In genomic region chr2:130427631-130428030, GRCh38 we compare ENCODE assay signal across 7 cellular contexts.
DNase-seq lines count a peak whose midpoint lies in the region; ATAC-seq and TF ChIP-seq lines count a peak whose summit lies in the region.
"Not testable (repeated sequence)": the region's sequence is repeated elsewhere in the genome, so short reads cannot be mapped to it uniquely, and the experiment has no call there.

No MANE protein-coding gene starts in this region.

- not testable (repeated sequence) for DNase-seq in GM13976 (ENCODE audit: low spot score)
- DNase-seq in RPMI7951 (ENCODE audit: low read depth) (peak; percentile 48), amygdala (lab: John Stamatoyannopoulos, UW) (peak in 40 of 56 donors; percentile 4 to 76 (median 36)), fibroblast of peridontal ligament (ENCODE audit: extremely low read depth) (peak; percentile 2), left kidney (ENCODE audit: low read depth, low spot score) (peak; percentile 71), renal cortical epithelial cell (ENCODE audit: low read depth) (peak; percentile 7)

- in situ Hi-C loops in GM13976 (cut with MboI; ENCODE audit: low sequenced_read_pairs, unreplicated experiment) = not testable (repeated sequence)

- peak; percentile 66 for ATAC-seq in HG03039 (IDR thresholded peaks at IDR 0.05; ENCODE audit: unreplicated experiment)

- TF ChIP-seq CTCF in GM13976 (IDR thresholded peaks at IDR 0.05; ENCODE audit: borderline replicate concordance, control extremely low read depth, extremely low read depth, insufficient read depth, missing control alignments) = peak; percentile 64
